ENCODE assay signal across 26 cellular contexts in genomic region chr1:27325286-27325685, GRCh38. TPM values are rescaled to one million over a fixed set of nuclear protein-coding genes. Genes with fewer than 3 reads are reported as not detected.
"Had no signal": no experiment of that assay in that cellular context is flagged by ENCODE, and none has a peak within 500 bp of the region (broad histone marks: within the 10 kb centered on the region; RNA-seq: fewer than 3 reads in every experiment).

No MANE protein-coding gene starts in this region.

- H3K4me3 Mint-ChIP-seq: activated CD4-positive, alpha-beta memory T cell treated with anti-CD3 and anti-CD28 coated beads for 36 hours; T-helper 1 cell treated with Interleukin-12 subunit alpha and Interleukin-12 subunit beta and Interleukin-4 antibody, amounts not matched to agents 30 μg/mL and 1 μg/mL, for 36 hours; WTC11 had no signal

- H3K27ac Mint-ChIP-seq: activated CD4-positive, alpha-beta memory T cell treated with anti-CD3 and anti-CD28 coated beads for 36 hours; activated CD4-positive, alpha-beta T cell treated with anti-CD3 and anti-CD28 coated beads, Interleukin-2, amount 10 ng/mL, durations not matched to agents 24 days and 14 days; activated naive CD4-positive, alpha-beta T cell treated with anti-CD3 and anti-CD28 coated beads, Interleukin-2, amount 50 U/mL, for 72 hours; T-helper 1 cell treated with Interleukin-12 subunit alpha and Interleukin-12 subunit beta and Interleukin-4 antibody, amounts not matched to agents 30 μg/mL and 1 μg/mL, for 36 hours; WTC11 had no signal

- H3K9me3 Mint-ChIP-seq: activated CD4-positive, alpha-beta memory T cell treated with anti-CD3 and anti-CD28 coated beads for 36 hours; activated CD4-positive, alpha-beta T cell treated with anti-CD3 and anti-CD28 coated beads, Interleukin-2, amount 10 ng/mL, durations not matched to agents 24 days and 14 days; activated naive CD4-positive, alpha-beta T cell treated with anti-CD3 and anti-CD28 coated beads, Interleukin-2, amount 50 U/mL, for 72 hours; T-helper 1 cell treated with Interleukin-12 subunit alpha and Interleukin-12 subunit beta and Interleukin-4 antibody, amounts not matched to agents 30 μg/mL and 1 μg/mL, for 36 hours; WTC11 had no signal

- H3K27me3 Mint-ChIP-seq: activated CD4-positive, alpha-beta memory T cell treated with anti-CD3 and anti-CD28 coated beads for 36 hours; activated CD4-positive, alpha-beta T cell treated with anti-CD3 and anti-CD28 coated beads, Interleukin-2, amount 10 ng/mL, durations not matched to agents 24 days and 14 days had no signal

- DNase-seq: activated CD4-positive, alpha-beta memory T cell treated with anti-CD3 and anti-CD28 coated beads for 36 hours; activated CD4-positive, alpha-beta T cell treated with anti-CD3 and anti-CD28 coated beads, Interleukin-2, amount 10 ng/mL, durations not matched to agents 24 days and 14 days; activated CD4-positive, CD25-positive, alpha-beta regulatory T cell treated with anti-CD3 and anti-CD28 coated beads, Interleukin-2, amount 50 U/mL, for 72 hours; activated T-cell treated with anti-CD3 and anti-CD28 coated beads for 4 hours; brain microvascular endothelial cell; Kasumi-1; KBM-7; NCI-H1048; NCI-H146; NCI-H187 treated with DMSO at 0.1 percent for 48 hours; NCI-H2081 treated with DMSO at 0.1 percent for 48 hours; NCI-H446; NCI-H524; Peyer's patch; SHP77; SW 1271; T-helper 9 cell had no signal

- ATAC-seq: activated naive CD4-positive, alpha-beta T cell treated with anti-CD3 and anti-CD28 coated beads, Interleukin-2, amount 50 U/mL, for 72 hours; SK-N-SH treated with all-trans-retinoic acid at 6 μM for 48 hours; WTC11 had no signal

RNA-seq across cellular contexts. Expression of gene FCN3, which starts 49.3 kb away (rescaled TPM):
- total RNA-seq: activated CD4-positive, alpha-beta memory T cell treated with anti-CD3 and anti-CD28 coated beads for 36 hours; activated CD4-positive, alpha-beta T cell treated with anti-CD3 and anti-CD28 coated beads, Interleukin-2, amount 10 ng/mL, durations not matched to agents 24 days and 14 days; activated CD8-positive, alpha-beta memory T cell treated with anti-CD3 and anti-CD28 coated beads for 36 hours; activated naive CD4-positive, alpha-beta T cell treated with anti-CD3 and anti-CD28 coated beads, Interleukin-2, amount 50 U/mL, for 72 hours; cerebellum; M059J; Peyer's patch; SJSA1 had no signal

RNA-seq across cellular contexts. Expression of gene CD164L2, which starts 57.8 kb away (rescaled TPM):
- total RNA-seq: activated CD4-positive, alpha-beta memory T cell treated with anti-CD3 and anti-CD28 coated beads for 36 hours; activated CD4-positive, alpha-beta T cell treated with anti-CD3 and anti-CD28 coated beads, Interleukin-2, amount 10 ng/mL, durations not matched to agents 24 days and 14 days; activated CD8-positive, alpha-beta memory T cell treated with anti-CD3 and anti-CD28 coated beads for 36 hours; activated naive CD4-positive, alpha-beta T cell treated with anti-CD3 and anti-CD28 coated beads, Interleukin-2, amount 50 U/mL, for 72 hours; cardiac septum; cerebellum; M059J; Peyer's patch; SJSA1 had no signal
